In the genomic region with DNA sequence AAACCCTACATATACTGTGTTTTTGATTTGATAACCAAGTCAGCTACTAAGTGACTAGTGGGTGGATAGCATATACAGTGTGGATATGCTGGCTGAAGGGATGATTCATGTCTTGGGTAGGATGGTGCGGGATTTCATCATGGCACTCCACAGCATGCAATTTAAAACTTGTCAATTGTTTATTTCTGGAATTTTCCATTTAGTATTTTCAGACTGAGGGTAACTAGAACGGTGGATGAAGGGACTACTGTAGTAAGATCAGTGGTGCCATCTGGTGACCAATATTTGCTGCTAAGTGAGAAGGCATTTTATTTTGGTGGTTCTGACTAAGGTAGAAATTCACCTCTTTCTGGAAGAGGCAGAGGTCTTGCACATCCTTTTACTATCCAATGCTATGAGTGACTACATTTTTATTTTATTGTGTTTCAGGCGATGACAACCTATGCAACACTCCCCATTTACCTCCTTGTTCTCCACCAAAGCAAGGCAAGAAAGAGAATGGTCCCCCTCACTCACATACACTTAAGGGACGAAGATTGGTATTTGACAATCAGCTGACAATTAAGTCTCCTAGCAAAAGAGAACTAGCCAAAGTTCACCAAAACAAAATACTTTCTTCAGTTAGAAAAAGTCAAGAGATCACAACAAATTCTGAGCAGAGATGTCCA, we compare ENCODE assay signal across 7 cellular contexts. TPM values are rescaled to one million over a fixed set of nuclear protein-coding genes. Genes with fewer than 3 reads are reported as not detected.
DNase-seq lines count a peak whose midpoint lies in the region; ATAC-seq, FAIRE-seq and TF ChIP-seq lines count a peak whose summit lies in the region.

No MANE protein-coding gene starts in this region.

- peak overlapping the region; percentile 15; the same call in 1 of the 2 replicates for H3K27ac ChIP-seq in HCT116 (ENCODE audit: low read depth, low read length)

- intact Hi-C loops in HCT116 (cut with micrococcal nuclease) = loop anchor here (1.0 to 5.0 kb wide), 3 partner anchors 88 to 278 kb away; no protein-coding TSS in a partner anchor

- H3K9me2 ChIP-seq in HCT116 (ENCODE audit: insufficient read depth) = no peaks in the 10 kb centered on the region

- no peak overlapping the region for H3K9ac ChIP-seq in HCT116 (ENCODE audit: low read length)

- H3K36me3 ChIP-seq in HCT116 (ENCODE audit: control insufficient read depth in 1 of 2, insufficient read depth in 2 of 2, low read length in 2 of 2) = peaks cover 33 to 54% of the 10 kb centered on the region in 2 experiments

- H3K36me3 Mint-ChIP-seq in T-helper 17 cell (ENCODE audit: low read depth) = no peaks in the 10 kb centered on the region

- peaks cover 14 to 19% of the 10 kb centered on the region in 2 experiments for H3K4me1 ChIP-seq in HCT116 (ENCODE audit: control insufficient read depth in 1 of 2, insufficient read depth in 2 of 2, low read length in 2 of 2)

- H3K4me1 Mint-ChIP-seq in T-helper 17 cell = peaks cover 19% of the 10 kb centered on the region

- H3K4me3 ChIP-seq in HCT116 (replicated peaks in 1 of 2; ENCODE audit: low read depth in 1 of 2, low read length in 2 of 2) = no peak overlapping the region

- no peak overlapping the region for H3K27ac Mint-ChIP-seq in T-helper 17 cell

- H3K4me3 Mint-ChIP-seq in T-helper 17 cell = no peak overlapping the region

- RAD21 ChIA-PET in HCT116 (lab: Charles Lee; ENCODE audit: low non-redundant PET in 1 of 2, low total read pairs in 2 of 2, uncharacterized antibody in 2 of 2, unreplicated experiment in 2 of 2) = interaction anchor here (1.0 to 1.1 kb wide), 2 partner anchors 178 to 179 kb away, joined by 4 read pairs; no protein-coding TSS in a partner anchor

- TF ChIP-seq RAD21 in HCT116 (IDR thresholded peaks at IDR 0.05; ENCODE audit: low read depth) = peak; percentile 91

- no peak overlapping the region for H2AFZ ChIP-seq in HCT116 (ENCODE audit: low read depth, low read length, poor library complexity, severe bottlenecking)

- TF ChIP-seq CTCF in D721Med (IDR thresholded peaks at IDR 0.05; ENCODE audit: insufficient read depth, missing control alignments) (peak; percentile 87), HCT116 (IDR thresholded peaks at IDR 0.05 in 2 of 3, conservative IDR thresholded peaks at IDR 0.05 in 1 of 3; ENCODE audit: borderline replicate concordance in 1 of 3, insufficient read depth in 1 of 3, low read depth in 2 of 3, low read length in 2 of 3) (peak; percentile 58 to 90 (median 69))

- CTCF ChIA-PET in HCT116 (lab: Charles Lee) = interaction anchor here (0.8 to 3.6 kb wide), 4 partner anchors 72 to 277 kb away, joined by 3 to 18 read pairs (median 10); a partner anchor contains a TSS

- ATAC-seq in HCT116 (no peak), GM18858 (IDR thresholded peaks at IDR 0.05; ENCODE audit: unreplicated experiment) (no peak), T-helper 17 cell (no peak)

- TF ChIP-seq POLR2A in HCT116 (IDR thresholded peaks at IDR 0.05; ENCODE audit: borderline replicate concordance, extremely low read depth, insufficient read depth, insufficient read length) = no peak

- no peak overlapping the region for H3K4me2 ChIP-seq in HCT116 (ENCODE audit: low read length)

- POLR2A ChIA-PET in HCT116 (lab: Charles Lee) = interaction anchor here (0.5 to 1.0 kb wide), 3 partner anchors 9 to 12 kb away, joined by 3 read pairs; no protein-coding TSS in a partner anchor

- DNase-seq in D721Med (ENCODE audit: insufficient read length, low spot score) (no peak), HCT116 (ENCODE audit: low read depth, low spot score) (peak; percentile 69), RPMI7951 (ENCODE audit: low read depth) (peak; percentile 82), midbrain (lab: John Stamatoyannopoulos, UW) (peak; percentile 39), T-helper 17 cell (no peak)
- DNase-seq in central memory CD4-positive, alpha-beta T cell = peak; percentile 35

- no peaks in the 10 kb centered on the region for H3K27me3 Mint-ChIP-seq in T-helper 17 cell

- FAIRE-seq in D721Med (lab: Jason Lieb, UNC) = no peak

- no peaks in the 10 kb centered on the region for H3K27me3 ChIP-seq in HCT116 (ENCODE audit: insufficient read depth, low read length)

- peaks cover 8% of the 10 kb centered on the region; the same call in 1 of the 2 replicates for H4K20me1 ChIP-seq in HCT116 (ENCODE audit: insufficient read depth)

- peaks cover 66% of the 10 kb centered on the region for H3K79me2 ChIP-seq in HCT116 (ENCODE audit: insufficient read depth, low read length)

- H3K9me3 ChIP-seq in HCT116 (ENCODE audit: control insufficient read depth in 1 of 2, insufficient read depth in 1 of 2, low read depth in 1 of 2, low read length in 2 of 2) = no peaks in the 10 kb centered on the region
- no peaks in the 10 kb centered on the region for H3K9me3 ChIP-seq in T-helper 17 cell (ENCODE audit: control insufficient read depth, low read length, poor library complexity, severe bottlenecking)

- BruUV-seq in HCT116 (replicated peaks; lab: Mats Ljungman, UMichigan) = no TSS peak

TF ChIP-seq in HCT116, 20 proteins besides CTCF, POLR2A, EP300 and RAD21:
- TF ChIP-seq, protein P1, sequence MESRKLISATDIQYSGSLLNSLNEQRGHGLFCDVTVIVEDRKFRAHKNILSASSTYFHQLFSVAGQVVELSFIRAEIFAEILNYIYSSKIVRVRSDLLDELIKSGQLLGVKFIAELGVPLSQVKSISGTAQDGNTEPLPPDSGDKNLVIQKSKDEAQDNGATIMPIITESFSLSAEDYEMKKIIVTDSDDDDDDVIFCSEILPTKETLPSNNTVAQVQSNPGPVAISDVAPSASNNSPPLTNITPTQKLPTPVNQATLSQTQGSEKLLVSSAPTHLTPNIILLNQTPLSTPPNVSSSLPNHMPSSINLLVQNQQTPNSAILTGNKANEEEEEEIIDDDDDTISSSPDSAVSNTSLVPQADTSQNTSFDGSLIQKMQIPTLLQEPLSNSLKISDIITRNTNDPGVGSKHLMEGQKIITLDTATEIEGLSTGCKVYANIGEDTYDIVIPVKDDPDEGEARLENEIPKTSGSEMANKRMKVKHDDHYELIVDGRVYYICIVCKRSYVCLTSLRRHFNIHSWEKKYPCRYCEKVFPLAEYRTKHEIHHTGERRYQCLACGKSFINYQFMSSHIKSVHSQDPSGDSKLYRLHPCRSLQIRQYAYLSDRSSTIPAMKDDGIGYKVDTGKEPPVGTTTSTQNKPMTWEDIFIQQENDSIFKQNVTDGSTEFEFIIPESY (IDR thresholded peaks at IDR 0.05; ENCODE audit: extremely low read depth, insufficient replicate concordance, low read length) = no peak
- TF ChIP-seq, protein P2, sequence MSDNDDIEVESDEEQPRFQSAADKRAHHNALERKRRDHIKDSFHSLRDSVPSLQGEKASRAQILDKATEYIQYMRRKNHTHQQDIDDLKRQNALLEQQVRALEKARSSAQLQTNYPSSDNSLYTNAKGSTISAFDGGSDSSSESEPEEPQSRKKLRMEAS (IDR thresholded peaks at IDR 0.05) = 0 out of 2 replicates have a peak, but pooled peaks have one; percentile 15
- no peak for TF ChIP-seq ZNF274 (IDR thresholded peaks at IDR 0.05; ENCODE audit: low read depth, low read length)
- TF ChIP-seq, protein P3, sequence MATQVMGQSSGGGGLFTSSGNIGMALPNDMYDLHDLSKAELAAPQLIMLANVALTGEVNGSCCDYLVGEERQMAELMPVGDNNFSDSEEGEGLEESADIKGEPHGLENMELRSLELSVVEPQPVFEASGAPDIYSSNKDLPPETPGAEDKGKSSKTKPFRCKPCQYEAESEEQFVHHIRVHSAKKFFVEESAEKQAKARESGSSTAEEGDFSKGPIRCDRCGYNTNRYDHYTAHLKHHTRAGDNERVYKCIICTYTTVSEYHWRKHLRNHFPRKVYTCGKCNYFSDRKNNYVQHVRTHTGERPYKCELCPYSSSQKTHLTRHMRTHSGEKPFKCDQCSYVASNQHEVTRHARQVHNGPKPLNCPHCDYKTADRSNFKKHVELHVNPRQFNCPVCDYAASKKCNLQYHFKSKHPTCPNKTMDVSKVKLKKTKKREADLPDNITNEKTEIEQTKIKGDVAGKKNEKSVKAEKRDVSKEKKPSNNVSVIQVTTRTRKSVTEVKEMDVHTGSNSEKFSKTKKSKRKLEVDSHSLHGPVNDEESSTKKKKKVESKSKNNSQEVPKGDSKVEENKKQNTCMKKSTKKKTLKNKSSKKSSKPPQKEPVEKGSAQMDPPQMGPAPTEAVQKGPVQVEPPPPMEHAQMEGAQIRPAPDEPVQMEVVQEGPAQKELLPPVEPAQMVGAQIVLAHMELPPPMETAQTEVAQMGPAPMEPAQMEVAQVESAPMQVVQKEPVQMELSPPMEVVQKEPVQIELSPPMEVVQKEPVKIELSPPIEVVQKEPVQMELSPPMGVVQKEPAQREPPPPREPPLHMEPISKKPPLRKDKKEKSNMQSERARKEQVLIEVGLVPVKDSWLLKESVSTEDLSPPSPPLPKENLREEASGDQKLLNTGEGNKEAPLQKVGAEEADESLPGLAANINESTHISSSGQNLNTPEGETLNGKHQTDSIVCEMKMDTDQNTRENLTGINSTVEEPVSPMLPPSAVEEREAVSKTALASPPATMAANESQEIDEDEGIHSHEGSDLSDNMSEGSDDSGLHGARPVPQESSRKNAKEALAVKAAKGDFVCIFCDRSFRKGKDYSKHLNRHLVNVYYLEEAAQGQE (IDR thresholded peaks at IDR 0.05; ENCODE audit: low read depth) = no peak
- TF ChIP-seq CEBPB (IDR thresholded peaks at IDR 0.05; ENCODE audit: low read depth) = peak; percentile 9; the same call in 1 of the 2 replicates
- TF ChIP-seq JUND (IDR thresholded peaks at IDR 0.05) = no peak
- peak; percentile 42 for TF ChIP-seq SP1 (IDR thresholded peaks at IDR 0.05; ENCODE audit: low read depth)

RNA-seq across cellular contexts. Expression of a gene that starts 3.1 kb away (rescaled TPM):
- 117 TPM for total RNA-seq in HCT116 (2021; ENCODE audit: unreplicated experiment)
- polyA plus RNA-seq in HCT116 (2012) = 37.2 and 38.7 TPM in 2 replicates
- 38.9 and 41.2 TPM in 2 replicates for total RNA-seq in RPMI7951 (2014; rRNA removed; shearing (Covaris generic))
- 1 to 10 TPM; 1.2 to 2.7 TPM for total RNA-seq in T-helper 17 cell

RNA-seq across cellular contexts. Expression of a gene that starts 18.2 kb away (rescaled TPM):
- total RNA-seq in HCT116 (2021; ENCODE audit: unreplicated experiment) = 35.1 TPM
- polyA plus RNA-seq in HCT116 (2012) = 38.1 and 46.6 TPM in 2 replicates
- 10.2 and 13.3 TPM in 2 replicates for total RNA-seq in RPMI7951 (2014; rRNA removed; shearing (Covaris generic))
- total RNA-seq in T-helper 17 cell = 100 to 1,000 TPM in 1 of 2 donors, 10 to 100 TPM in 1; 97.0 to 106 TPM

Comparison
In these comparisons a context has a peak if more than half of its experiments do, and no peak if none do; other contexts are left out.
1. DNase-seq: peak in HCT116 (single experiment), RPMI7951 (single experiment), central memory CD4-positive, alpha-beta T cell (single experiment) and midbrain (single experiment); none in D721Med (single experiment) and T-helper 17 cell (0 of 3).
2. RNA of a gene that starts 3.1 kb away (total RNA-seq): 117 TPM in HCT116 (single experiment) and 38.9 to 41.2 TPM in RPMI7951; 1.2 to 2.7 TPM in T-helper 17 cell; every median in the first group is over 10 times any median in the second.